ENCODE assay signal across 11 cellular contexts in genomic region chr10:88901206-88901605, GRCh38. TPM values are rescaled to one million over a fixed set of nuclear protein-coding genes. Genes with fewer than 3 reads are reported as not detected.
DNase-seq lines count a peak whose midpoint lies in the region; ATAC-seq and TF ChIP-seq lines count a peak whose summit lies in the region.
"Had no signal": no experiment of that assay in that cellular context is flagged by ENCODE, and none has a peak within 500 bp of the region (broad histone marks: within the 10 kb centered on the region; RNA-seq: fewer than 3 reads in every experiment).

No MANE protein-coding gene starts in this region.

- no peaks in the 10 kb centered on the region for H3K9me3 ChIP-seq in T-helper 17 cell (ENCODE audit: control insufficient read depth, low read length, poor library complexity, severe bottlenecking)
- H3K9me3 ChIP-seq: body of pancreas had no signal

- H3K36me3 Mint-ChIP-seq in activated naive CD4-positive, alpha-beta T cell treated with anti-CD3 and anti-CD28 coated beads, Interleukin-2, amount 10 ng/mL, durations not matched to agents 7 days and 5 days: peaks cover 70% of the 10 kb centered on the region
- H3K36me3 Mint-ChIP-seq in T-helper 17 cell (ENCODE audit: low read depth): peaks cover 7% of the 10 kb centered on the region
- H3K36me3 Mint-ChIP-seq in osteocyte (ENCODE audit: unreplicated experiment): peaks cover 11% of the 10 kb centered on the region

- no peaks in the 10 kb centered on the region for H3K9me3 Mint-ChIP-seq in activated naive CD4-positive, alpha-beta T cell treated with anti-CD3 and anti-CD28 coated beads, Interleukin-2, amount 10 ng/mL, durations not matched to agents 7 days and 5 days
- H3K9me3 Mint-ChIP-seq in stimulated activated naive CD8-positive, alpha-beta T cell treated with anti-CD3 and anti-CD28 coated beads, Interleukin-15, amount 100 ng/mL, for 72 hours: no peaks in the 10 kb centered on the region
- no peaks in the 10 kb centered on the region for H3K9me3 Mint-ChIP-seq in osteocyte (ENCODE audit: unreplicated experiment)
- H3K9me3 Mint-ChIP-seq: mesothelial cell of epicardium had no signal

- ATAC-seq in HG02981 (IDR thresholded peaks at IDR 0.05; ENCODE audit: unreplicated experiment) (peak; percentile 13), T-helper 17 cell (no peak), HG02938 (IDR thresholded peaks at IDR 0.05; ENCODE audit: unreplicated experiment) (no peak)
- ATAC-seq in stimulated activated naive CD8-positive, alpha-beta T cell treated with anti-CD3 and anti-CD28 coated beads, Interleukin-15, amount 100 ng/mL, for 72 hours: peak; percentile 38
- ATAC-seq: body of pancreas had no signal

- H3K4me3 Mint-ChIP-seq in activated naive CD4-positive, alpha-beta T cell treated with anti-CD3 and anti-CD28 coated beads, Interleukin-2, amount 10 ng/mL, durations not matched to agents 7 days and 5 days: no peak overlapping the region
- no peak overlapping the region for H3K4me3 Mint-ChIP-seq in T-helper 17 cell
- H3K4me3 Mint-ChIP-seq in stimulated activated naive CD8-positive, alpha-beta T cell treated with anti-CD3 and anti-CD28 coated beads, Interleukin-15, amount 100 ng/mL, for 72 hours: peak overlapping the region; percentile 57 to 62
- H3K4me3 Mint-ChIP-seq in osteocyte (ENCODE audit: unreplicated experiment): no peak overlapping the region
- H3K4me3 Mint-ChIP-seq: mesothelial cell of epicardium had no signal

- no peak for TF ChIP-seq CTCF in osteocyte (IDR thresholded peaks at IDR 0.05)

- DNase-seq in activated naive CD4-positive, alpha-beta T cell treated with anti-CD3 and anti-CD28 coated beads, Interleukin-2, amount 10 ng/mL, durations not matched to agents 7 days and 5 days: no peak
- DNase-seq in activated naive CD4-positive, alpha-beta T cell treated with anti-CD3 and anti-CD28 coated beads, Interleukin-2, amount 50 U/mL, for 16 hours: no peak
- no peak for DNase-seq in T-helper 17 cell
- no peak for DNase-seq in stimulated activated naive CD8-positive, alpha-beta T cell treated with anti-CD3 and anti-CD28 coated beads, Interleukin-15, amount 100 ng/mL, for 72 hours
- DNase-seq in AG08395 (ENCODE audit: low spot score): no peak
- DNase-seq in osteocyte (ENCODE audit: extremely low spot score, unreplicated experiment): no peak
- DNase-seq: body of pancreas, NCI-H2227 treated with DMSO at 0.1 percent for 48 hours had no signal

- peaks cover 50% of the 10 kb centered on the region for H3K4me1 Mint-ChIP-seq in activated naive CD4-positive, alpha-beta T cell treated with anti-CD3 and anti-CD28 coated beads, Interleukin-2, amount 10 ng/mL, durations not matched to agents 7 days and 5 days
- H3K4me1 Mint-ChIP-seq in T-helper 17 cell: peaks cover 36% of the 10 kb centered on the region
- peaks cover 75% of the 10 kb centered on the region for H3K4me1 Mint-ChIP-seq in stimulated activated naive CD8-positive, alpha-beta T cell treated with anti-CD3 and anti-CD28 coated beads, Interleukin-15, amount 100 ng/mL, for 72 hours
- peaks cover 27% of the 10 kb centered on the region for H3K4me1 Mint-ChIP-seq in osteocyte (ENCODE audit: unreplicated experiment)

- H3K27ac Mint-ChIP-seq in activated naive CD4-positive, alpha-beta T cell treated with anti-CD3 and anti-CD28 coated beads, Interleukin-2, amount 10 ng/mL, durations not matched to agents 7 days and 5 days: peak overlapping the region; percentile 21
- H3K27ac Mint-ChIP-seq in T-helper 17 cell (peak overlapping the region; percentile 57), osteocyte (ENCODE audit: unreplicated experiment) (no peak overlapping the region)
- peak overlapping the region; percentile 81 to 96 for H3K27ac Mint-ChIP-seq in stimulated activated naive CD8-positive, alpha-beta T cell treated with anti-CD3 and anti-CD28 coated beads, Interleukin-15, amount 100 ng/mL, for 72 hours
- H3K27ac Mint-ChIP-seq: mesothelial cell of epicardium had no signal

- no peaks in the 10 kb centered on the region for H3K27me3 Mint-ChIP-seq in activated naive CD4-positive, alpha-beta T cell treated with anti-CD3 and anti-CD28 coated beads, Interleukin-2, amount 10 ng/mL, durations not matched to agents 7 days and 5 days
- H3K27me3 Mint-ChIP-seq in T-helper 17 cell (no peaks in the 10 kb centered on the region), osteocyte (ENCODE audit: unreplicated experiment) (no peaks in the 10 kb centered on the region)
- H3K27me3 Mint-ChIP-seq in stimulated activated naive CD8-positive, alpha-beta T cell treated with anti-CD3 and anti-CD28 coated beads, Interleukin-15, amount 100 ng/mL, for 72 hours: no peaks in the 10 kb centered on the region

- CTCF ChIA-PET in activated naive CD4-positive, alpha-beta T cell treated with anti-CD3 and anti-CD28 coated beads, Interleukin-2, amount 10 ng/mL, durations not matched to agents 7 days and 5 days (lab: Charles Lee): interaction anchor here (0.7 to 5.0 kb wide), 10 partner anchors 8 to 263 kb away, joined by 3 to 27 read pairs (median 4); no protein-coding TSS in a partner anchor

RNA-seq across cellular contexts. Expression of gene STAMBPL1, which starts 21.2 kb away (rescaled TPM):
- 10 to 100 TPM; 20.7 to 32.3 TPM for total RNA-seq in T-helper 17 cell
- total RNA-seq in osteocyte: 4.5 and 4.8 TPM in 2 replicates

RNA-seq across cellular contexts. Expression of gene ANKRD22, which starts 49.6 kb away (rescaled TPM):
- not detected for total RNA-seq in T-helper 17 cell
- not detected in 2 replicates for total RNA-seq in osteocyte

RNA-seq across cellular contexts. Expression of gene ACTA2, which starts 51.4 kb away (rescaled TPM):
- total RNA-seq in T-helper 17 cell (1 to 10 TPM; 3.8 to 4.6 TPM), osteocyte (315 and 329 TPM in 2 replicates)

Comparison
In these comparisons a context has a peak if more than half of its experiments do, and no peak if none do; other contexts are left out.
1. H3K4me3 Mint-ChIP-seq: peak in stimulated activated naive CD8-positive, alpha-beta T cell treated with anti-CD3 and anti-CD28 coated beads, Interleukin-15, amount 100 ng/mL, for 72 hours (2 of 2); none in activated naive CD4-positive, alpha-beta T cell treated with anti-CD3 and anti-CD28 coated beads, Interleukin-2, amount 10 ng/mL, durations not matched to agents 7 days and 5 days (single experiment), T-helper 17 cell (single experiment) and osteocyte (single experiment).
2. ATAC-seq: peak in HG02981 (single experiment) and stimulated activated naive CD8-positive, alpha-beta T cell treated with anti-CD3 and anti-CD28 coated beads, Interleukin-15, amount 100 ng/mL, for 72 hours (single experiment); none in T-helper 17 cell (single experiment) and HG02938 (single experiment).
3. RNA of gene ACTA2, which starts 51.4 kb away (total RNA-seq): 315 to 329 TPM in osteocyte; 3.8 to 4.6 TPM in T-helper 17 cell; every median in the first group is over 10 times any median in the second.